ENCODE assay signal across 1 cellular context in genomic region chr9:112717669-112718331, GRCh38.
TF ChIP-seq lines count a peak whose summit lies in the region.

Gene INIP, minus strand, starts transcription at chr9:112718117. Its CDS starts 1,632 bp downstream, at chr9:112716485.

TF ChIP-seq in HepG2, 621 proteins besides CTCF, POLR2A, EP300 and RAD21 (continued from another document and continues in another):
- TF ChIP-seq SNAPC4 (CRISPR knock-in tag; IDR thresholded peaks at IDR 0.05): peak; percentile 42; the same call in 1 of the 2 replicates
- peak in 1 of 2 experiments; percentile 71; a peak in 1 of 4 replicates for TF ChIP-seq KLF16 (CRISPR knock-in tag; IDR thresholded peaks at IDR 0.05)
- TF ChIP-seq, protein P1, sequence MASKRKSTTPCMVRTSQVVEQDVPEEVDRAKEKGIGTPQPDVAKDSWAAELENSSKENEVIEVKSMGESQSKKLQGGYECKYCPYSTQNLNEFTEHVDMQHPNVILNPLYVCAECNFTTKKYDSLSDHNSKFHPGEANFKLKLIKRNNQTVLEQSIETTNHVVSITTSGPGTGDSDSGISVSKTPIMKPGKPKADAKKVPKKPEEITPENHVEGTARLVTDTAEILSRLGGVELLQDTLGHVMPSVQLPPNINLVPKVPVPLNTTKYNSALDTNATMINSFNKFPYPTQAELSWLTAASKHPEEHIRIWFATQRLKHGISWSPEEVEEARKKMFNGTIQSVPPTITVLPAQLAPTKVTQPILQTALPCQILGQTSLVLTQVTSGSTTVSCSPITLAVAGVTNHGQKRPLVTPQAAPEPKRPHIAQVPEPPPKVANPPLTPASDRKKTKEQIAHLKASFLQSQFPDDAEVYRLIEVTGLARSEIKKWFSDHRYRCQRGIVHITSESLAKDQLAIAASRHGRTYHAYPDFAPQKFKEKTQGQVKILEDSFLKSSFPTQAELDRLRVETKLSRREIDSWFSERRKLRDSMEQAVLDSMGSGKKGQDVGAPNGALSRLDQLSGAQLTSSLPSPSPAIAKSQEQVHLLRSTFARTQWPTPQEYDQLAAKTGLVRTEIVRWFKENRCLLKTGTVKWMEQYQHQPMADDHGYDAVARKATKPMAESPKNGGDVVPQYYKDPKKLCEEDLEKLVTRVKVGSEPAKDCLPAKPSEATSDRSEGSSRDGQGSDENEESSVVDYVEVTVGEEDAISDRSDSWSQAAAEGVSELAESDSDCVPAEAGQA (IDR thresholded peaks at IDR 0.05; ENCODE audit: low read depth): peak; percentile 80
- TF ChIP-seq, protein P1 (CRISPR knock-in tag; IDR thresholded peaks at IDR 0.05; ENCODE audit: borderline replicate concordance): no peak
- TF ChIP-seq ZMAT5 (CRISPR knock-in tag; IDR thresholded peaks at IDR 0.05; ENCODE audit: borderline replicate concordance, low read depth): no peak
- TF ChIP-seq, protein P2, sequence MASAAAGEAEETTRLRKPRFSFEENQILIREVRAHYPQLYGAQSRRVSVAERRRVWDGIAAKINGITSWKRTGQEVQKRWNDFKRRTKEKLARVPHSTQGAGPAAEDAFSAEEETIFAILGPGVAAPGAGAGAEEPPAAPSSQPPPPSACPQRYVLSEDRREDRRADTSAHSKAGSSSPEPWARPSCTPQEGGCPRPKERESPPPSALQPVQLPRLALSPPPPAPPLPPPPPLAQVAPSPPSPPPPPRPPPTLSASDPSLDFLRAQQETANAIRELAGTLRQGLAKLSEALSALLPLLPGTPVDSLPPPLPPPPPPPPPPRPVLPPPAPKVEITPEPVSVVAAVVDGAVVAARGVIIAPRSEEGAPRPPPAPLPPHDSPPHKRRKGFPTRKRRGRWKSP (CRISPR knock-in tag; IDR thresholded peaks at IDR 0.05): 0 out of 2 replicates have a peak, but pooled peaks have one; percentile 67
- no peak; the same call in 1 of the 2 replicates for TF ChIP-seq ZNF737 (CRISPR knock-in tag; IDR thresholded peaks at IDR 0.05; ENCODE audit: borderline replicate concordance)
- TF ChIP-seq, protein P3, sequence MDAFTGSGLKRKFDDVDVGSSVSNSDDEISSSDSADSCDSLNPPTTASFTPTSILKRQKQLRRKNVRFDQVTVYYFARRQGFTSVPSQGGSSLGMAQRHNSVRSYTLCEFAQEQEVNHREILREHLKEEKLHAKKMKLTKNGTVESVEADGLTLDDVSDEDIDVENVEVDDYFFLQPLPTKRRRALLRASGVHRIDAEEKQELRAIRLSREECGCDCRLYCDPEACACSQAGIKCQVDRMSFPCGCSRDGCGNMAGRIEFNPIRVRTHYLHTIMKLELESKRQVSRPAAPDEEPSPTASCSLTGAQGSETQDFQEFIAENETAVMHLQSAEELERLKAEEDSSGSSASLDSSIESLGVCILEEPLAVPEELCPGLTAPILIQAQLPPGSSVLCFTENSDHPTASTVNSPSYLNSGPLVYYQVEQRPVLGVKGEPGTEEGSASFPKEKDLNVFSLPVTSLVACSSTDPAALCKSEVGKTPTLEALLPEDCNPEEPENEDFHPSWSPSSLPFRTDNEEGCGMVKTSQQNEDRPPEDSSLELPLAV (CRISPR knock-in tag; conservative IDR thresholded peaks at IDR 0.05; ENCODE audit: low read depth): no peak
- TF ChIP-seq, protein P4, sequence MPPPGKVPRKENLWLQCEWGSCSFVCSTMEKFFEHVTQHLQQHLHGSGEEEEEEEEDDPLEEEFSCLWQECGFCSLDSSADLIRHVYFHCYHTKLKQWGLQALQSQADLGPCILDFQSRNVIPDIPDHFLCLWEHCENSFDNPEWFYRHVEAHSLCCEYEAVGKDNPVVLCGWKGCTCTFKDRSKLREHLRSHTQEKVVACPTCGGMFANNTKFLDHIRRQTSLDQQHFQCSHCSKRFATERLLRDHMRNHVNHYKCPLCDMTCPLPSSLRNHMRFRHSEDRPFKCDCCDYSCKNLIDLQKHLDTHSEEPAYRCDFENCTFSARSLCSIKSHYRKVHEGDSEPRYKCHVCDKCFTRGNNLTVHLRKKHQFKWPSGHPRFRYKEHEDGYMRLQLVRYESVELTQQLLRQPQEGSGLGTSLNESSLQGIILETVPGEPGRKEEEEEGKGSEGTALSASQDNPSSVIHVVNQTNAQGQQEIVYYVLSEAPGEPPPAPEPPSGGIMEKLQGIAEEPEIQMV (CRISPR knock-in tag; IDR thresholded peaks at IDR 0.05; ENCODE audit: low read depth): no peak
- TF ChIP-seq, protein P5, sequence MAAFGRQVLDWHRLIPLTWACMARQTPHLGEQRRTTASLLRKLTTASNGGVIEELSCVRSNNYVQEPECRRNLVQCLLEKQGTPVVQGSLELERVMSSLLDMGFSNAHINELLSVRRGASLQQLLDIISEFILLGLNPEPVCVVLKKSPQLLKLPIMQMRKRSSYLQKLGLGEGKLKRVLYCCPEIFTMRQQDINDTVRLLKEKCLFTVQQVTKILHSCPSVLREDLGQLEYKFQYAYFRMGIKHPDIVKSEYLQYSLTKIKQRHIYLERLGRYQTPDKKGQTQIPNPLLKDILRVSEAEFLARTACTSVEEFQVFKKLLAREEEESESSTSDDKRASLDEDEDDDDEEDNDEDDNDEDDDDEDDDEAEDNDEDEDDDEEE (CRISPR knock-in tag; IDR thresholded peaks at IDR 0.05): no peak
- TF ChIP-seq ZHX1 (CRISPR knock-in tag; IDR thresholded peaks at IDR 0.05; ENCODE audit: low read depth): no peak
- TF ChIP-seq ZNF317 (CRISPR knock-in tag; IDR thresholded peaks at IDR 0.05): peak; percentile 55; the same call in 1 of the 2 replicates
- TF ChIP-seq ZNF326 (CRISPR knock-in tag; IDR thresholded peaks at IDR 0.05; ENCODE audit: borderline replicate concordance): no peak
- TF ChIP-seq, protein P6, sequence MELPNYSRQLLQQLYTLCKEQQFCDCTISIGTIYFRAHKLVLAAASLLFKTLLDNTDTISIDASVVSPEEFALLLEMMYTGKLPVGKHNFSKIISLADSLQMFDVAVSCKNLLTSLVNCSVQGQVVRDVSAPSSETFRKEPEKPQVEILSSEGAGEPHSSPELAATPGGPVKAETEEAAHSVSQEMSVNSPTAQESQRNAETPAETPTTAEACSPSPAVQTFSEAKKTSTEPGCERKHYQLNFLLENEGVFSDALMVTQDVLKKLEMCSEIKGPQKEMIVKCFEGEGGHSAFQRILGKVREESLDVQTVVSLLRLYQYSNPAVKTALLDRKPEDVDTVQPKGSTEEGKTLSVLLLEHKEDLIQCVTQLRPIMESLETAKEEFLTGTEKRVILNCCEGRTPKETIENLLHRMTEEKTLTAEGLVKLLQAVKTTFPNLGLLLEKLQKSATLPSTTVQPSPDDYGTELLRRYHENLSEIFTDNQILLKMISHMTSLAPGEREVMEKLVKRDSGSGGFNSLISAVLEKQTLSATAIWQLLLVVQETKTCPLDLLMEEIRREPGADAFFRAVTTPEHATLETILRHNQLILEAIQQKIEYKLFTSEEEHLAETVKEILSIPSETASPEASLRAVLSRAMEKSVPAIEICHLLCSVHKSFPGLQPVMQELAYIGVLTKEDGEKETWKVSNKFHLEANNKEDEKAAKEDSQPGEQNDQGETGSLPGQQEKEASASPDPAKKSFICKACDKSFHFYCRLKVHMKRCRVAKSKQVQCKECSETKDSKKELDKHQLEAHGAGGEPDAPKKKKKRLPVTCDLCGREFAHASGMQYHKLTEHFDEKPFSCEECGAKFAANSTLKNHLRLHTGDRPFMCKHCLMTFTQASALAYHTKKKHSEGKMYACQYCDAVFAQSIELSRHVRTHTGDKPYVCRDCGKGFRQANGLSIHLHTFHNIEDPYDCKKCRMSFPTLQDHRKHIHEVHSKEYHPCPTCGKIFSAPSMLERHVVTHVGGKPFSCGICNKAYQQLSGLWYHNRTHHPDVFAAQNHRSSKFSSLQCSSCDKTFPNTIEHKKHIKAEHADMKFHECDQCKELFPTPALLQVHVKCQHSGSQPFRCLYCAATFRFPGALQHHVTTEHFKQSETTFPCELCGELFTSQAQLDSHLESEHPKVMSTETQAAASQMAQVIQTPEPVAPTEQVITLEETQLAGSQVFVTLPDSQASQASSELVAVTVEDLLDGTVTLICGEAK (IDR thresholded peaks at IDR 0.05): 0 out of 2 replicates have a peak, but pooled peaks have one; percentile 16
- TF ChIP-seq, protein P6 (CRISPR knock-in tag; IDR thresholded peaks at IDR 0.05): no peak
